In genomic region chr16:68074850-68075249, GRCh38 we compare ENCODE assay signal across 1 cellular context.
TF ChIP-seq lines count a peak whose summit lies in the region.

No MANE protein-coding gene starts in this region.

TF ChIP-seq in GM12878, 131 proteins besides CTCF, POLR2A, EP300 and RAD21 (continued from another document and continues in another):
- TF ChIP-seq, protein P1, sequence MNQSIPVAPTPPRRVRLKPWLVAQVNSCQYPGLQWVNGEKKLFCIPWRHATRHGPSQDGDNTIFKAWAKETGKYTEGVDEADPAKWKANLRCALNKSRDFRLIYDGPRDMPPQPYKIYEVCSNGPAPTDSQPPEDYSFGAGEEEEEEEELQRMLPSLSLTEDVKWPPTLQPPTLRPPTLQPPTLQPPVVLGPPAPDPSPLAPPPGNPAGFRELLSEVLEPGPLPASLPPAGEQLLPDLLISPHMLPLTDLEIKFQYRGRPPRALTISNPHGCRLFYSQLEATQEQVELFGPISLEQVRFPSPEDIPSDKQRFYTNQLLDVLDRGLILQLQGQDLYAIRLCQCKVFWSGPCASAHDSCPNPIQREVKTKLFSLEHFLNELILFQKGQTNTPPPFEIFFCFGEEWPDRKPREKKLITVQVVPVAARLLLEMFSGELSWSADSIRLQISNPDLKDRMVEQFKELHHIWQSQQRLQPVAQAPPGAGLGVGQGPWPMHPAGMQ (IDR thresholded peaks at IDR 0.05; ENCODE audit: borderline replicate concordance), result no peak
- TF ChIP-seq RCOR1 (conservative IDR thresholded peaks at IDR 0.05; ENCODE audit: low read depth, low read length), result peak; percentile 81; the same call in 1 of the 2 replicates
- no peak for TF ChIP-seq ZNF592 (IDR thresholded peaks at IDR 0.05)
- no peak for TF ChIP-seq PAX8 (IDR thresholded peaks at IDR 0.05)
- TF ChIP-seq CBX5 (IDR thresholded peaks at IDR 0.05; ENCODE audit: low read depth), result no peak
- TF ChIP-seq MLLT1 (IDR thresholded peaks at IDR 0.05), result peak; percentile 93
- TF ChIP-seq, protein P2, sequence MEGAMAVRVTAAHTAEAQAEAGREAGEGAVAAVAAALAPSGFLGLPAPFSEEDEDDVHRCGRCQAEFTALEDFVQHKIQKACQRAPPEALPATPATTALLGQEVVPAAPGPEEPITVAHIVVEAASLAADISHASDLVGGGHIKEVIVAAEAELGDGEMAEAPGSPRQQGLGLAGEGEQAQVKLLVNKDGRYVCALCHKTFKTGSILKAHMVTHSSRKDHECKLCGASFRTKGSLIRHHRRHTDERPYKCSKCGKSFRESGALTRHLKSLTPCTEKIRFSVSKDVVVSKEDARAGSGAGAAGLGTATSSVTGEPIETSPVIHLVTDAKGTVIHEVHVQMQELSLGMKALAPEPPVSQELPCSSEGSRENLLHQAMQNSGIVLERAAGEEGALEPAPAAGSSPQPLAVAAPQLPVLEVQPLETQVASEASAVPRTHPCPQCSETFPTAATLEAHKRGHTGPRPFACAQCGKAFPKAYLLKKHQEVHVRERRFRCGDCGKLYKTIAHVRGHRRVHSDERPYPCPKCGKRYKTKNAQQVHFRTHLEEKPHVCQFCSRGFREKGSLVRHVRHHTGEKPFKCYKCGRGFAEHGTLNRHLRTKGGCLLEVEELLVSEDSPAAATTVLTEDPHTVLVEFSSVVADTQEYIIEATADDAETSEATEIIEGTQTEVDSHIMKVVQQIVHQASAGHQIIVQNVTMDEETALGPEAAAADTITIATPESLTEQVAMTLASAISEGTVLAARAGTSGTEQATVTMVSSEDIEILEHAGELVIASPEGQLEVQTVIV (IDR thresholded peaks at IDR 0.05; ENCODE audit: borderline replicate concordance, partially characterized antibody), result no peak
- TF ChIP-seq, protein P3, sequence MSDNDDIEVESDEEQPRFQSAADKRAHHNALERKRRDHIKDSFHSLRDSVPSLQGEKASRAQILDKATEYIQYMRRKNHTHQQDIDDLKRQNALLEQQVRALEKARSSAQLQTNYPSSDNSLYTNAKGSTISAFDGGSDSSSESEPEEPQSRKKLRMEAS (IDR thresholded peaks at IDR 0.05; ENCODE audit: low read depth, low read length), result peak; percentile 78
- TF ChIP-seq IRF4 (IDR thresholded peaks at IDR 0.05; ENCODE audit: low read depth, low read length), result peak; percentile 57; the same call in 1 of the 2 replicates
- no peak for TF ChIP-seq BMI1 (IDR thresholded peaks at IDR 0.05; ENCODE audit: borderline replicate concordance)
- TF ChIP-seq IKZF2 (IDR thresholded peaks at IDR 0.05), result peak; percentile 89
- TF ChIP-seq HDAC2 (IDR thresholded peaks at IDR 0.05), result no peak
- TF ChIP-seq SUZ12 (IDR thresholded peaks at IDR 0.05; ENCODE audit: unreplicated experiment), result no peak
- no peak for TF ChIP-seq ZZZ3 (IDR thresholded peaks at IDR 0.05; ENCODE audit: control insufficient read depth, insufficient read length, low read depth)
- no peak for TF ChIP-seq SMC3 (IDR thresholded peaks at IDR 0.05; ENCODE audit: borderline replicate concordance, low read length)
- TF ChIP-seq, protein P4, sequence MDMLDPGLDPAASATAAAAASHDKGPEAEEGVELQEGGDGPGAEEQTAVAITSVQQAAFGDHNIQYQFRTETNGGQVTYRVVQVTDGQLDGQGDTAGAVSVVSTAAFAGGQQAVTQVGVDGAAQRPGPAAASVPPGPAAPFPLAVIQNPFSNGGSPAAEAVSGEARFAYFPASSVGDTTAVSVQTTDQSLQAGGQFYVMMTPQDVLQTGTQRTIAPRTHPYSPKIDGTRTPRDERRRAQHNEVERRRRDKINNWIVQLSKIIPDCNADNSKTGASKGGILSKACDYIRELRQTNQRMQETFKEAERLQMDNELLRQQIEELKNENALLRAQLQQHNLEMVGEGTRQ (IDR thresholded peaks at IDR 0.05; ENCODE audit: borderline replicate concordance, low read depth, low read length), result no peak; the same call in 1 of the 2 replicates
- no peak for TF ChIP-seq E2F8 (IDR thresholded peaks at IDR 0.05; ENCODE audit: low read depth, partially characterized antibody)
- TF ChIP-seq KAT2A (conservative IDR thresholded peaks at IDR 0.05; ENCODE audit: control insufficient read depth, low read depth, low read length), result no peak
- TF ChIP-seq SMAD1 (IDR thresholded peaks at IDR 0.05; ENCODE audit: low read depth, partially characterized antibody), result no peak
- TF ChIP-seq HDAC6 (IDR thresholded peaks at IDR 0.05; ENCODE audit: unreplicated experiment), result no peak
- TF ChIP-seq NBN (IDR thresholded peaks at IDR 0.05), result peak; percentile 91
- 0 out of 2 replicates have a peak, but pooled peaks have one; percentile 42 for TF ChIP-seq MEF2A (IDR thresholded peaks at IDR 0.05; ENCODE audit: insufficient read depth, low read depth, low read length)
- TF ChIP-seq, protein P5, sequence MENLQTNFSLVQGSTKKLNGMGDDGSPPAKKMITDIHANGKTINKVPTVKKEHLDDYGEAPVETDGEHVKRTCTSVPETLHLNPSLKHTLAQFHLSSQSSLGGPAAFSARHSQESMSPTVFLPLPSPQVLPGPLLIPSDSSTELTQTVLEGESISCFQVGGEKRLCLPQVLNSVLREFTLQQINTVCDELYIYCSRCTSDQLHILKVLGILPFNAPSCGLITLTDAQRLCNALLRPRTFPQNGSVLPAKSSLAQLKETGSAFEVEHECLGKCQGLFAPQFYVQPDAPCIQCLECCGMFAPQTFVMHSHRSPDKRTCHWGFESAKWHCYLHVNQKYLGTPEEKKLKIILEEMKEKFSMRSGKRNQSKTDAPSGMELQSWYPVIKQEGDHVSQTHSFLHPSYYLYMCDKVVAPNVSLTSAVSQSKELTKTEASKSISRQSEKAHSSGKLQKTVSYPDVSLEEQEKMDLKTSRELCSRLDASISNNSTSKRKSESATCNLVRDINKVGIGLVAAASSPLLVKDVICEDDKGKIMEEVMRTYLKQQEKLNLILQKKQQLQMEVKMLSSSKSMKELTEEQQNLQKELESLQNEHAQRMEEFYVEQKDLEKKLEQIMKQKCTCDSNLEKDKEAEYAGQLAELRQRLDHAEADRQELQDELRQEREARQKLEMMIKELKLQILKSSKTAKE (IDR thresholded peaks at IDR 0.05; ENCODE audit: low read depth, poor library complexity, severe bottlenecking), result peak; percentile 90
- TF ChIP-seq ETV6 (conservative IDR thresholded peaks at IDR 0.05 in 1 of 2, IDR thresholded peaks at IDR 0.05 in 1 of 2; ENCODE audit: borderline replicate concordance in 1 of 2, low read depth in 1 of 2), result peak in 1 of 2 experiments; percentile 88; a peak in 2 of 4 replicates
- 0 out of 2 replicates have a peak, but pooled peaks have one; percentile 13 for TF ChIP-seq PKNOX1 (IDR thresholded peaks at IDR 0.05)
- no peak for TF ChIP-seq MTA3 (IDR thresholded peaks at IDR 0.05; ENCODE audit: borderline replicate concordance, low read length)
- no peak for TF ChIP-seq ZSCAN29 (IDR thresholded peaks at IDR 0.05)
- TF ChIP-seq TCF12 (IDR thresholded peaks at IDR 0.05; ENCODE audit: low read depth, low read length), result peak; percentile 98
- TF ChIP-seq RAD51 (IDR thresholded peaks at IDR 0.05), result peak; percentile 71; the same call in 1 of the 2 replicates
- TF ChIP-seq NFIC (IDR thresholded peaks at IDR 0.05; ENCODE audit: low read depth, low read length), result peak; percentile 64; the same call in 1 of the 2 replicates
- 0 out of 2 replicates have a peak, but pooled peaks have one; percentile 37 for TF ChIP-seq ESRRA (IDR thresholded peaks at IDR 0.05; ENCODE audit: low read length)
- TF ChIP-seq ASH2L (IDR thresholded peaks at IDR 0.05; ENCODE audit: borderline replicate concordance, low read depth), result no peak
- TF ChIP-seq HCFC1 (IDR thresholded peaks at IDR 0.05; ENCODE audit: low read length), result 0 out of 2 replicates have a peak, but pooled peaks have one; percentile 14
- no peak for TF ChIP-seq SIX5 (IDR thresholded peaks at IDR 0.05; ENCODE audit: low read depth, low read length, severe bottlenecking)
- 0 out of 2 replicates have a peak, but pooled peaks have one; percentile 66 for TF ChIP-seq TARDBP (IDR thresholded peaks at IDR 0.05; ENCODE audit: borderline replicate concordance)
- 0 out of 2 replicates have a peak, but pooled peaks have one; percentile 58 for TF ChIP-seq ATF7 (IDR thresholded peaks at IDR 0.05; ENCODE audit: low read depth)
- TF ChIP-seq PRDM15 (CRISPR knock-in tag; IDR thresholded peaks at IDR 0.05), result no peak
- TF ChIP-seq SPI1 (IDR thresholded peaks at IDR 0.05; ENCODE audit: borderline replicate concordance, insufficient read depth, low read depth, low read length), result peak; percentile 79
